ENCODE assay signal across 8 cellular contexts in the genomic region with DNA sequence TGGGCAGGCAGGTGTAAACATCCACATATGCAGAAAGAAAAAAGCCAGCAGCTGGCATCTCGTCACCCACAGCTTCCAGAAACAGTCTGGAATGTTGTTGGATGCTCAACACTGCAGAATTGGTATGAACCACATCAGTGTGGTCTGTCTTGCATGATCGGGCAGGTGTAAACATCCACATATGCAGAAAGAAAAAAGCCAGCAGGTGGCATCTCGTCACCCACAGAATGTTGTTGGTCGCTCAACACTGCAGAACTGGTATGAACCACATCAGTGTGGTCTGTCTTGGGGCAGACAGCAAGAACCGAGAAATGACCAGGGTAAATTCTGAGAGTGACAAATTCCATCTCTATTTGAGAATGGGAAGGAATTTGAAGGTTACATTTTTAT. TPM values are rescaled to one million over a fixed set of nuclear protein-coding genes. Genes with fewer than 3 reads are reported as not detected.
A peak's percentile ranks its signal among the peaks of the same experiment; 100 is the strongest.
DNase-seq lines count a peak whose midpoint lies in the region; ATAC-seq and TF ChIP-seq lines count a peak whose summit lies in the region.

No MANE protein-coding gene starts in this region.

- no peaks in the 10 kb centered on the region for H3K27me3 ChIP-seq in stomach
- H3K27me3 ChIP-seq in MG63, result no peaks in the 10 kb centered on the region

- no peaks in the 10 kb centered on the region for H3K9me3 ChIP-seq in stomach
- no peaks in the 10 kb centered on the region for H3K9me3 ChIP-seq in MG63

- H3K4me3 ChIP-seq in stomach, result no peak overlapping the region
- H3K4me3 ChIP-seq in MG63, result no peak overlapping the region

- TF ChIP-seq EP300 in stomach (IDR thresholded peaks at IDR 0.05), result no peak

- ATAC-seq in GM19035 (IDR thresholded peaks at IDR 0.05; ENCODE audit: unreplicated experiment) (peak; percentile 89), HG03108 (IDR thresholded peaks at IDR 0.05; ENCODE audit: unreplicated experiment) (peak; percentile 96)

- 43 to 63% (median 46%) methylated on average over 5 of the region's 5 CpGs for WGBS in stomach, 5 donors

- no peaks in the 10 kb centered on the region for H3K36me3 ChIP-seq in stomach
- 0 out of 2 replicates have a peak, but pooled peaks cover 4% of the 10 kb centered on the region for H3K36me3 ChIP-seq in MG63

- DNase-seq in DMS153 (lab: John Stamatoyannopoulos, UW), result peak; percentile 61
- DNase-seq in myocyte (ENCODE audit: low read depth), result peak; percentile 83
- DNase-seq in stomach, result no peak
- DNase-seq in MG63, result no peak
- no peak for DNase-seq in islet precursor cell

- peaks cover 0 to 6% (median 4%) of the 10 kb centered on the region in 4 donors for H3K4me1 ChIP-seq in stomach

- no peak for TF ChIP-seq POLR2A in stomach (IDR thresholded peaks at IDR 0.05)

- no peak for TF ChIP-seq CTCF in VCaP (conservative IDR thresholded peaks at IDR 0.05)
- TF ChIP-seq CTCF in stomach (IDR thresholded peaks at IDR 0.05), result no peak

- H3K27ac ChIP-seq in VCaP, result peak overlapping the region; percentile 16; the same call in 1 of the 2 replicates
- H3K27ac ChIP-seq in stomach, result no peak overlapping the region

- intact Hi-C loops in stomach (cut with DNase I; ENCODE audit: low total_unique reads), result no loop called here

RNA-seq across cellular contexts. Expression of gene DOCK10, which starts 39.6 kb away (rescaled TPM):
- total RNA-seq in myocyte (16.5 and 25.0 TPM in 2 replicates), stomach (10 to 100 TPM in 3 of 5 donors, 1 to 10 TPM in 1, under 1 TPM in 1; 0.89 to 33.8 (median 19.7) TPM)
- 7.8 TPM for polyA plus RNA-seq in myocyte (2012)
- 1 to 10 TPM; 1.6 to 2.0 (median 1.7) TPM for polyA plus RNA-seq in stomach
- 3.4 and 10.1 TPM in 2 replicates for total RNA-seq in MG63 (2014; rRNA removed; shearing (Covaris generic); ENCODE audit: low replicate concordance)

Comparison
In these comparisons a context has a peak if more than half of its experiments do, and no peak if none do; other contexts are left out.
1. DNase-seq: peak in DMS153 (single experiment) and myocyte (single experiment); none in stomach (single experiment), MG63 (single experiment) and islet precursor cell (single experiment).